Comparison of ENCODE assay signal across 8 cellular contexts in genomic region chr7:75638607-75639070, GRCh38.
DNase-seq lines count a peak whose midpoint lies in the region; ATAC-seq and TF ChIP-seq lines count a peak whose summit lies in the region.

No MANE protein-coding gene starts in this region.

- POLR2A ChIA-PET in A673 (lab: Charles Lee; ENCODE audit: low non-redundant PET): no interaction called here
- POLR2A ChIA-PET in naive thymus-derived CD8-positive, alpha-beta T cell (lab: Charles Lee): no interaction called here

- H3K4me1 Mint-ChIP-seq in naive thymus-derived CD8-positive, alpha-beta T cell: peaks cover 7 to 20% (median 16%) of the 10 kb centered on the region in 4 donors

- H3K27me3 Mint-ChIP-seq in naive thymus-derived CD8-positive, alpha-beta T cell: no peaks in the 10 kb centered on the region

- H3K9me3 ChIP-seq in A673 (ENCODE audit: low read depth, low read length, poor library complexity, severe bottlenecking): peaks cover 6% of the 10 kb centered on the region

- H3K27ac ChIP-seq in A673 (ENCODE audit: low read depth, low read length, poor library complexity, severe bottlenecking): peak overlapping the region; percentile 70
- H3K27ac ChIP-seq in VCaP: peak overlapping the region; percentile 79

- H3K36me3 ChIP-seq in A673 (ENCODE audit: insufficient read depth, low read length, poor library complexity, severe bottlenecking): no peaks in the 10 kb centered on the region

- ATAC-seq in naive thymus-derived CD8-positive, alpha-beta T cell: peak; percentile 11 to 20
- ATAC-seq in GM19324 (IDR thresholded peaks at IDR 0.05; ENCODE audit: low FRiP score, unreplicated experiment): no peak
- no peak for ATAC-seq in HG03342 (IDR thresholded peaks at IDR 0.05; ENCODE audit: unreplicated experiment)

- in situ Hi-C loops in GM13976 (cut with MboI; ENCODE audit: low sequenced_read_pairs, unreplicated experiment): no loop called here

- TF ChIP-seq CTCF in A673 (conservative IDR thresholded peaks at IDR 0.05; ENCODE audit: low read depth, low read length): no peak
- TF ChIP-seq CTCF in GM13976 (IDR thresholded peaks at IDR 0.05; ENCODE audit: borderline replicate concordance, control extremely low read depth, extremely low read depth, insufficient read depth, missing control alignments): no peak
- 0 out of 2 replicates have a peak, but pooled peaks have one; percentile 4 for TF ChIP-seq CTCF in VCaP (conservative IDR thresholded peaks at IDR 0.05)
- TF ChIP-seq CTCF in fibroblast of pulmonary artery (IDR thresholded peaks at IDR 0.05; ENCODE audit: low read length, missing control alignments): no peak

- H3K9me3 Mint-ChIP-seq in naive thymus-derived CD8-positive, alpha-beta T cell: peaks cover 0 to 2% (median 0%) of the 10 kb centered on the region in 9 donors

- H3K36me3 Mint-ChIP-seq in naive thymus-derived CD8-positive, alpha-beta T cell: no peaks in the 10 kb centered on the region

- no TSS peak for BruUV-seq in A673 (replicated peaks; lab: Mats Ljungman, UMichigan)

- intact Hi-C loops in A673 (cut with micrococcal nuclease; ENCODE audit: unreplicated experiment): no loop called here

- H3K4me3 ChIP-seq in A673 (ENCODE audit: low read depth, low read length, poor library complexity, severe bottlenecking) (peak overlapping the region; percentile 83), fibroblast of pulmonary artery (replicated peaks; ENCODE audit: low read depth, low read length) (peak overlapping the region; percentile 60)

- CTCF ChIA-PET in A673 (lab: Charles Lee): no interaction called here

- peak overlapping the region in 1 of 10 donors; percentile 58 for H3K27ac Mint-ChIP-seq in naive thymus-derived CD8-positive, alpha-beta T cell

- H3K4me3 Mint-ChIP-seq in naive thymus-derived CD8-positive, alpha-beta T cell: peak overlapping the region; percentile 49 to 83 (median 68)

- peak; percentile 49 for DNase-seq in A673 (ENCODE audit: low spot score)
- DNase-seq in GM13976 (ENCODE audit: low spot score): peak; percentile 46
- peak; percentile 35 for DNase-seq in fibroblast of pulmonary artery (ENCODE audit: low read depth)
- DNase-seq in naive thymus-derived CD8-positive, alpha-beta T cell: peak in 1 of 10 donors; percentile 11
- no peak for DNase-seq in GM19240 (ENCODE audit: insufficient read length, low spot score)

- H3K4me1 ChIP-seq in A673 (ENCODE audit: insufficient read depth, low read length, poor library complexity, severe bottlenecking): peaks cover 12% of the 10 kb centered on the region

- no peaks in the 10 kb centered on the region for H3K27me3 ChIP-seq in A673 (replicated peaks; ENCODE audit: insufficient read depth, low read depth, low read length, poor library complexity)

Comparison
In these comparisons a context has a peak if more than half of its experiments do, and no peak if none do; other contexts are left out.
1. ATAC-seq: peak in naive thymus-derived CD8-positive, alpha-beta T cell (2 of 2); none in GM19324 (single experiment) and HG03342 (single experiment).